In genomic region chr3:25566358-25566920, GRCh38 we compare ENCODE assay signal across 25 cellular contexts.
A peak's percentile ranks its signal among the peaks of the same experiment; 100 is the strongest.
DNase-seq lines count a peak whose midpoint lies in the region; ATAC-seq, FAIRE-seq and TF ChIP-seq lines count a peak whose summit lies in the region.
"Had no signal": no experiment of that assay in that cellular context is flagged by ENCODE, and none has a peak within 500 bp of the region (broad histone marks: within the 10 kb centered on the region; RNA-seq: fewer than 3 reads in every experiment).

No MANE protein-coding gene starts in this region.

- H3K4me2 ChIP-seq in HCT116 (ENCODE audit: low read length) (no peak overlapping the region), K562 (ENCODE audit: insufficient read depth, low read length) (no peak overlapping the region)

- H3K9me3 ChIP-seq in A673 (ENCODE audit: low read depth, low read length, poor library complexity, severe bottlenecking) (no peaks in the 10 kb centered on the region), HCT116 (ENCODE audit: control insufficient read depth in 1 of 2, insufficient read depth in 1 of 2, low read depth in 1 of 2, low read length in 2 of 2) (no peaks in the 10 kb centered on the region), K562 (replicated peaks; ENCODE audit: control insufficient read depth, insufficient read depth, low read depth, low read length) (no peaks in the 10 kb centered on the region)
- H3K9me3 ChIP-seq: SJCRH30, upper lobe of left lung had no signal

- no peaks in the 10 kb centered on the region for H3K36me3 ChIP-seq in A673 (ENCODE audit: insufficient read depth, low read length, poor library complexity, severe bottlenecking)
- no peaks in the 10 kb centered on the region for H3K36me3 ChIP-seq in HCT116 (ENCODE audit: control insufficient read depth in 1 of 2, insufficient read depth in 2 of 2, low read length in 2 of 2)
- no peaks in the 10 kb centered on the region for H3K36me3 ChIP-seq in K562 (ENCODE audit: control insufficient read depth, insufficient read depth, low read length)
- H3K36me3 ChIP-seq: SJCRH30 had no signal

- no peaks in the 10 kb centered on the region for H3K9me1 ChIP-seq in K562 (ENCODE audit: control insufficient read depth, insufficient read depth, low read length)

- RAD21 ChIA-PET in HCT116 (lab: Charles Lee; ENCODE audit: low non-redundant PET in 1 of 2, low total read pairs in 2 of 2, uncharacterized antibody in 2 of 2, unreplicated experiment in 2 of 2) = no interaction called here

- in situ Hi-C loops in K562 (cut with MboI) = no loop called here

- H4K20me1 ChIP-seq in HCT116 (ENCODE audit: insufficient read depth) (no peaks in the 10 kb centered on the region), K562 (replicated peaks; ENCODE audit: control insufficient read depth, insufficient read depth, low read length) (no peaks in the 10 kb centered on the region)

- no peak for TF ChIP-seq EP300 in K562 (IDR thresholded peaks at IDR 0.05; ENCODE audit: low read length)

- CTCF ChIA-PET in A673 (lab: Charles Lee) = no interaction called here
- CTCF ChIA-PET in HCT116 (lab: Charles Lee) = no interaction called here
- CTCF ChIA-PET in K562 (lab: Yijun Ruan, JAX; ENCODE audit: low intra/inter-chr PET ratio) = no interaction called here

- peaks cover 42% of the 10 kb centered on the region for H3K36me3 Mint-ChIP-seq in mesothelial cell of epicardium
- H3K36me3 Mint-ChIP-seq: activated naive CD4-positive, alpha-beta T cell treated with anti-CD3 and anti-CD28 coated beads, Interleukin-2, amount 10 ng/mL, durations not matched to agents 7 days and 5 days had no signal

- no peaks in the 10 kb centered on the region for H3K27me3 Mint-ChIP-seq in mesothelial cell of epicardium (ENCODE audit: low read depth)
- H3K27me3 Mint-ChIP-seq: activated naive CD4-positive, alpha-beta T cell treated with anti-CD3 and anti-CD28 coated beads, Interleukin-2, amount 10 ng/mL, durations not matched to agents 7 days and 5 days had no signal

- POLR2A ChIA-PET in A673 (lab: Charles Lee; ENCODE audit: low non-redundant PET) (no interaction called here), HCT116 (lab: Charles Lee) (no interaction called here), K562 (lab: Yijun Ruan, JAX) (interaction anchor here (0.7 kb wide), 1 partner anchor 145 kb away, joined by 3 read pairs; no protein-coding TSS in a partner anchor)

- 6% methylated on average over 5 of the region's 5 CpGs for WGBS in K562 (ENCODE audit: insufficient coverage, low coverage, missing lambda C conversion rate)

- peaks cover 15% of the 10 kb centered on the region for H3K4me1 Mint-ChIP-seq in mesothelial cell of epicardium
- H3K4me1 Mint-ChIP-seq: activated naive CD4-positive, alpha-beta T cell treated with anti-CD3 and anti-CD28 coated beads, Interleukin-2, amount 10 ng/mL, durations not matched to agents 7 days and 5 days had no signal

- intact Hi-C loops in A673 (cut with micrococcal nuclease; ENCODE audit: unreplicated experiment) = no loop called here
- intact Hi-C loops in HCT116 (cut with micrococcal nuclease) = no loop called here
- intact Hi-C loops in K562 (cut with micrococcal nuclease) = no loop called here
- intact Hi-C loops in posterior vena cava (cut with DNase I) = loop anchor here in 1 of 2 donors (10.0 kb wide), 1 partner anchor 102 kb away; no protein-coding TSS in a partner anchor

- no peak for FAIRE-seq in K562 (lab: Jason Lieb, UNC)
- FAIRE-seq: frontal cortex, islet of Langerhans had no signal

- TF ChIP-seq POLR2A in HCT116 (IDR thresholded peaks at IDR 0.05; ENCODE audit: borderline replicate concordance, extremely low read depth, insufficient read depth, insufficient read length) (no peak), K562 (conservative IDR thresholded peaks at IDR 0.05) (no peak)

- H3K27me3 ChIP-seq in A673 (replicated peaks; ENCODE audit: insufficient read depth, low read depth, low read length, poor library complexity) (no peaks in the 10 kb centered on the region), HCT116 (ENCODE audit: insufficient read depth, low read length) (peaks cover 28% of the 10 kb centered on the region), K562 (ENCODE audit: control insufficient read depth in 2 of 2, insufficient read depth in 2 of 2, low read length in 2 of 2) (peaks cover 22 to 47% of the 10 kb centered on the region in 2 experiments)
- H3K27me3 ChIP-seq: SJCRH30, upper lobe of left lung had no signal

- no peaks in the 10 kb centered on the region for H3K9me2 ChIP-seq in HCT116 (ENCODE audit: insufficient read depth)

- H3K9ac ChIP-seq in HCT116 (ENCODE audit: low read length) = no peak overlapping the region
- H3K9ac ChIP-seq in K562 (ENCODE audit: insufficient read depth in 1 of 2, low read depth in 2 of 2, low read length in 2 of 2) = no peak overlapping the region

- H3K9me3 Mint-ChIP-seq in mesothelial cell of epicardium = no peaks in the 10 kb centered on the region
- H3K9me3 Mint-ChIP-seq: activated naive CD4-positive, alpha-beta T cell treated with anti-CD3 and anti-CD28 coated beads, Interleukin-2, amount 10 ng/mL, durations not matched to agents 7 days and 5 days; activated T-cell treated with anti-CD3 and anti-CD28 coated beads, Interleukin-2, amount 50 U/mL, for 72 hours; T-helper 1 cell treated with Interleukin-12 subunit alpha and Interleukin-12 subunit beta and Interleukin-4 antibody, amounts not matched to agents 30 μg/mL and 1 μg/mL, for 36 hours had no signal

- H3K4me3 ChIP-seq in A673 (ENCODE audit: low read depth, low read length, poor library complexity, severe bottlenecking) = no peak overlapping the region
- H3K4me3 ChIP-seq in HCT116 (replicated peaks in 1 of 2; ENCODE audit: low read depth in 1 of 2, low read length in 2 of 2) = no peak overlapping the region
- no peak overlapping the region for H3K4me3 ChIP-seq in K562
- H3K4me3 ChIP-seq: lung, SJCRH30, upper lobe of left lung had no signal

- H3K4me1 ChIP-seq in A673 (ENCODE audit: insufficient read depth, low read length, poor library complexity, severe bottlenecking) (no peaks in the 10 kb centered on the region), HCT116 (ENCODE audit: control insufficient read depth in 1 of 2, insufficient read depth in 2 of 2, low read length in 2 of 2) (no peaks in the 10 kb centered on the region), K562 (replicated peaks in 1 of 2; ENCODE audit: control insufficient read depth in 2 of 2, insufficient read depth in 2 of 2, low read length in 2 of 2) (no peaks in the 10 kb centered on the region)
- H3K4me1 ChIP-seq: upper lobe of left lung had no signal

- ATAC-seq in HCT116 (peak; percentile 66; the same call in 1 of the 2 replicates), K562 (peak; percentile 68), HG02840 (IDR thresholded peaks at IDR 0.05; ENCODE audit: low FRiP score, unreplicated experiment) (no peak)
- ATAC-seq: activated T-cell treated with anti-CD3 and anti-CD28 coated beads, Interleukin-2, amount 50 U/mL, for 72 hours had no signal

- H2AFZ ChIP-seq in HCT116 (ENCODE audit: low read depth, low read length, poor library complexity, severe bottlenecking) (no peak overlapping the region), K562 (ENCODE audit: low read depth, low read length) (peak overlapping the region; percentile 49; the same call in 1 of the 2 replicates)

- peak; percentile 6 for DNase-seq in A673 (ENCODE audit: low spot score)
- no peak for DNase-seq in HCT116 (ENCODE audit: low read depth, low spot score)
- peak in 2 of 4 experiments; percentile 29 to 30 for DNase-seq in K562 (ENCODE audit: extremely low read depth in 1 of 4, low spot score in 3 of 4)
- DNase-seq in mesothelial cell of epicardium (ENCODE audit: low spot score in 2 of 2, unreplicated experiment in 2 of 2) = no peak
- no peak for DNase-seq in posterior vena cava (ENCODE audit: low spot score)
- no peak for DNase-seq in mucosa of gallbladder (ENCODE audit: low spot score)
- DNase-seq in GDM1 (lab: John Stamatoyannopoulos, UW) = no peak
- DNase-seq: activated CD4-positive, alpha-beta T cell treated with anti-CD3 and anti-CD28 coated beads for 48 hours; activated naive CD4-positive, alpha-beta T cell treated with anti-CD3 and anti-CD28 coated beads, Interleukin-2, amount 10 ng/mL, durations not matched to agents 7 days and 5 days; activated T-cell treated with anti-CD3 and anti-CD28 coated beads, Interleukin-2, amount 50 U/mL, for 72 hours; amygdala; DMS 273 treated with DMSO at 0.1 percent for 48 hours; effector CD4-positive, alpha-beta T cell; hippocampal formation; NCI-H1105; NCI-H2081 treated with DMSO at 0.1 percent for 48 hours; occipital lobe; SJCRH30; upper lobe of left lung had no signal

- no TSS peak for BruUV-seq in A673 (replicated peaks; lab: Mats Ljungman, UMichigan)
- BruUV-seq in HCT116 (replicated peaks; lab: Mats Ljungman, UMichigan) = no TSS peak
- BruUV-seq in K562 (replicated peaks; lab: Mats Ljungman, UMichigan) = no TSS peak

- TF ChIP-seq CTCF in A673 (conservative IDR thresholded peaks at IDR 0.05; ENCODE audit: low read depth, low read length) = no peak
- TF ChIP-seq CTCF in HCT116 (IDR thresholded peaks at IDR 0.05 in 2 of 3, conservative IDR thresholded peaks at IDR 0.05 in 1 of 3; ENCODE audit: borderline replicate concordance in 1 of 3, insufficient read depth in 1 of 3, low read depth in 2 of 3, low read length in 2 of 3) = peak in 2 of 3 experiments; percentile 13 to 25; a peak in 1 of 6 replicates
- 0 out of 6 replicates have a peak, but pooled peaks have one; percentile 6 to 18 (median 7) for TF ChIP-seq CTCF in K562 (IDR thresholded peaks at IDR 0.05 in 2 of 3, conservative IDR thresholded peaks at IDR 0.05 in 1 of 3; ENCODE audit: insufficient read depth in 2 of 3, low read depth in 1 of 3, low read length in 3 of 3)
- TF ChIP-seq CTCF in mesothelial cell of epicardium (IDR thresholded peaks at IDR 0.05; ENCODE audit: unreplicated experiment) = no peak

- H3K79me2 ChIP-seq in HCT116 (ENCODE audit: insufficient read depth, low read length) = no peaks in the 10 kb centered on the region
- no peaks in the 10 kb centered on the region for H3K79me2 ChIP-seq in K562 (ENCODE audit: control insufficient read depth, insufficient read depth, low read length)

- TF ChIP-seq RAD21 in HCT116 (IDR thresholded peaks at IDR 0.05; ENCODE audit: low read depth) (no peak), K562 (CRISPR knock-in tag; conservative IDR thresholded peaks at IDR 0.05 in 1 of 2, IDR thresholded peaks at IDR 0.05 in 1 of 2) (no peak)

- H3K27ac Mint-ChIP-seq in mesothelial cell of epicardium = peak overlapping the region; percentile 83
- H3K27ac Mint-ChIP-seq: activated naive CD4-positive, alpha-beta T cell treated with anti-CD3 and anti-CD28 coated beads, Interleukin-2, amount 10 ng/mL, durations not matched to agents 7 days and 5 days; activated T-cell treated with anti-CD3 and anti-CD28 coated beads, Interleukin-2, amount 50 U/mL, for 72 hours; T-helper 1 cell treated with Interleukin-12 subunit alpha and Interleukin-12 subunit beta and Interleukin-4 antibody, amounts not matched to agents 30 μg/mL and 1 μg/mL, for 36 hours had no signal

- H3K4me3 Mint-ChIP-seq in mesothelial cell of epicardium = no peak overlapping the region
- H3K4me3 Mint-ChIP-seq: activated naive CD4-positive, alpha-beta T cell treated with anti-CD3 and anti-CD28 coated beads, Interleukin-2, amount 10 ng/mL, durations not matched to agents 7 days and 5 days; activated T-cell treated with anti-CD3 and anti-CD28 coated beads, Interleukin-2, amount 50 U/mL, for 72 hours; T-helper 1 cell treated with Interleukin-12 subunit alpha and Interleukin-12 subunit beta and Interleukin-4 antibody, amounts not matched to agents 30 μg/mL and 1 μg/mL, for 36 hours had no signal

- no peak overlapping the region for H3K27ac ChIP-seq in A673 (ENCODE audit: low read depth, low read length, poor library complexity, severe bottlenecking)
- H3K27ac ChIP-seq in HCT116 (ENCODE audit: low read depth, low read length) = no peak overlapping the region
- no peak overlapping the region for H3K27ac ChIP-seq in K562 (ENCODE audit: extremely low read depth, low read depth, low read length)
- H3K27ac ChIP-seq: C4-2B, SJCRH30, upper lobe of left lung had no signal

Comparison
In these comparisons a context has a peak if more than half of its experiments do, and no peak if none do; other contexts are left out.
1. CTCF ChIP-seq: peak in HCT116 (2 of 3) and K562 (3 of 3); none in A673 (single experiment) and mesothelial cell of epicardium (single experiment).